1 cellular context compared by ENCODE assay signal in genomic region chr19:40425450-40426287, GRCh38.
TF ChIP-seq lines count a peak whose summit lies in the region.

A gene with protein sequence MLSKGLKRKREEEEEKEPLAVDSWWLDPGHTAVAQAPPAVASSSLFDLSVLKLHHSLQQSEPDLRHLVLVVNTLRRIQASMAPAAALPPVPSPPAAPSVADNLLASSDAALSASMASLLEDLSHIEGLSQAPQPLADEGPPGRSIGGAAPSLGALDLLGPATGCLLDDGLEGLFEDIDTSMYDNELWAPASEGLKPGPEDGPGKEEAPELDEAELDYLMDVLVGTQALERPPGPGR (minus strand): TSS chr19:40425992. CDS start chr19:40423546, 2,446 bp downstream.

TF ChIP-seq in HepG2, 621 proteins besides CTCF, POLR2A, EP300 and RAD21 (continued from another document and continues in another):
- TF ChIP-seq MTERF4 (CRISPR knock-in tag; IDR thresholded peaks at IDR 0.05), result peak; percentile 86
- TF ChIP-seq, protein P1, sequence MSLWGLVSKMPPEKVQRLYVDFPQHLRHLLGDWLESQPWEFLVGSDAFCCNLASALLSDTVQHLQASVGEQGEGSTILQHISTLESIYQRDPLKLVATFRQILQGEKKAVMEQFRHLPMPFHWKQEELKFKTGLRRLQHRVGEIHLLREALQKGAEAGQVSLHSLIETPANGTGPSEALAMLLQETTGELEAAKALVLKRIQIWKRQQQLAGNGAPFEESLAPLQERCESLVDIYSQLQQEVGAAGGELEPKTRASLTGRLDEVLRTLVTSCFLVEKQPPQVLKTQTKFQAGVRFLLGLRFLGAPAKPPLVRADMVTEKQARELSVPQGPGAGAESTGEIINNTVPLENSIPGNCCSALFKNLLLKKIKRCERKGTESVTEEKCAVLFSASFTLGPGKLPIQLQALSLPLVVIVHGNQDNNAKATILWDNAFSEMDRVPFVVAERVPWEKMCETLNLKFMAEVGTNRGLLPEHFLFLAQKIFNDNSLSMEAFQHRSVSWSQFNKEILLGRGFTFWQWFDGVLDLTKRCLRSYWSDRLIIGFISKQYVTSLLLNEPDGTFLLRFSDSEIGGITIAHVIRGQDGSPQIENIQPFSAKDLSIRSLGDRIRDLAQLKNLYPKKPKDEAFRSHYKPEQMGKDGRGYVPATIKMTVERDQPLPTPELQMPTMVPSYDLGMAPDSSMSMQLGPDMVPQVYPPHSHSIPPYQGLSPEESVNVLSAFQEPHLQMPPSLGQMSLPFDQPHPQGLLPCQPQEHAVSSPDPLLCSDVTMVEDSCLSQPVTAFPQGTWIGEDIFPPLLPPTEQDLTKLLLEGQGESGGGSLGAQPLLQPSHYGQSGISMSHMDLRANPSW (CRISPR knock-in tag; IDR thresholded peaks at IDR 0.05; ENCODE audit: borderline replicate concordance), result no peak
- no peak for TF ChIP-seq TBP (CRISPR knock-in tag; IDR thresholded peaks at IDR 0.05)
- TF ChIP-seq SALL1 (CRISPR knock-in tag; IDR thresholded peaks at IDR 0.05), result peak; percentile 55
- TF ChIP-seq GABPB1 (CRISPR knock-in tag; IDR thresholded peaks at IDR 0.05), result peak; percentile 69
- no peak for TF ChIP-seq KLF13 (CRISPR knock-in tag; IDR thresholded peaks at IDR 0.05)
- TF ChIP-seq, protein P2, sequence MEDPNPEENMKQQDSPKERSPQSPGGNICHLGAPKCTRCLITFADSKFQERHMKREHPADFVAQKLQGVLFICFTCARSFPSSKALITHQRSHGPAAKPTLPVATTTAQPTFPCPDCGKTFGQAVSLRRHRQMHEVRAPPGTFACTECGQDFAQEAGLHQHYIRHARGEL (CRISPR knock-in tag; IDR thresholded peaks at IDR 0.05), result no peak
- no peak for TF ChIP-seq PRMT3 (CRISPR knock-in tag; IDR thresholded peaks at IDR 0.05; ENCODE audit: borderline replicate concordance, low read depth)
- TF ChIP-seq IKZF4 (CRISPR knock-in tag; IDR thresholded peaks at IDR 0.05; ENCODE audit: borderline replicate concordance, low read depth, not compliant biosample characterization), result no peak
- peak; percentile 32; the same call in 1 of the 2 replicates for TF ChIP-seq ERF (CRISPR knock-in tag; IDR thresholded peaks at IDR 0.05)
- no peak for TF ChIP-seq THRA (CRISPR knock-in tag; IDR thresholded peaks at IDR 0.05; ENCODE audit: borderline replicate concordance)
- TF ChIP-seq, protein P3, sequence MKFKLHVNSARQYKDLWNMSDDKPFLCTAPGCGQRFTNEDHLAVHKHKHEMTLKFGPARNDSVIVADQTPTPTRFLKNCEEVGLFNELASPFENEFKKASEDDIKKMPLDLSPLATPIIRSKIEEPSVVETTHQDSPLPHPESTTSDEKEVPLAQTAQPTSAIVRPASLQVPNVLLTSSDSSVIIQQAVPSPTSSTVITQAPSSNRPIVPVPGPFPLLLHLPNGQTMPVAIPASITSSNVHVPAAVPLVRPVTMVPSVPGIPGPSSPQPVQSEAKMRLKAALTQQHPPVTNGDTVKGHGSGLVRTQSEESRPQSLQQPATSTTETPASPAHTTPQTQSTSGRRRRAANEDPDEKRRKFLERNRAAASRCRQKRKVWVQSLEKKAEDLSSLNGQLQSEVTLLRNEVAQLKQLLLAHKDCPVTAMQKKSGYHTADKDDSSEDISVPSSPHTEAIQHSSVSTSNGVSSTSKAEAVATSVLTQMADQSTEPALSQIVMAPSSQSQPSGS (CRISPR knock-in tag; IDR thresholded peaks at IDR 0.05), result no peak
- TF ChIP-seq PHF20 (CRISPR knock-in tag; IDR thresholded peaks at IDR 0.05), result 0 out of 2 replicates have a peak, but pooled peaks have one; percentile 57
- TF ChIP-seq, protein P4, sequence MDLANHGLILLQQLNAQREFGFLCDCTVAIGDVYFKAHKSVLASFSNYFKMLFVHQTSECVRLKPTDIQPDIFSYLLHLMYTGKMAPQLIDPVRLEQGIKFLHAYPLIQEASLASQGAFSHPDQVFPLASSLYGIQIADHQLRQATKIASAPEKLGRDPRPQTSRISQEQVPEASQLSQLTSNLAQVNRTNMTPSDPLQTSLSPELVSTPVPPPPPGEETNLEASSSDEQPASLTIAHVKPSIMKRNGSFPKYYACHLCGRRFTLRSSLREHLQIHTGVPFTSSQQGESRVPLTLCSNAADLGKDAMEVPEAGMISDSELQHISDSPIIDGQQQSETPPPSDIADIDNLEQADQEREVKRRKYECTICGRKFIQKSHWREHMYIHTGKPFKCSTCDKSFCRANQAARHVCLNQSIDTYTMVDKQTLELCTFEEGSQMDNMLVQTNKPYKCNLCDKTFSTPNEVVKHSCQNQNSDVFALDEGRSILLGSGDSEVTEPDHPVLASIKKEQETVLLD (CRISPR knock-in tag; IDR thresholded peaks at IDR 0.05; ENCODE audit: low read depth), result no peak
- TF ChIP-seq, protein P5, sequence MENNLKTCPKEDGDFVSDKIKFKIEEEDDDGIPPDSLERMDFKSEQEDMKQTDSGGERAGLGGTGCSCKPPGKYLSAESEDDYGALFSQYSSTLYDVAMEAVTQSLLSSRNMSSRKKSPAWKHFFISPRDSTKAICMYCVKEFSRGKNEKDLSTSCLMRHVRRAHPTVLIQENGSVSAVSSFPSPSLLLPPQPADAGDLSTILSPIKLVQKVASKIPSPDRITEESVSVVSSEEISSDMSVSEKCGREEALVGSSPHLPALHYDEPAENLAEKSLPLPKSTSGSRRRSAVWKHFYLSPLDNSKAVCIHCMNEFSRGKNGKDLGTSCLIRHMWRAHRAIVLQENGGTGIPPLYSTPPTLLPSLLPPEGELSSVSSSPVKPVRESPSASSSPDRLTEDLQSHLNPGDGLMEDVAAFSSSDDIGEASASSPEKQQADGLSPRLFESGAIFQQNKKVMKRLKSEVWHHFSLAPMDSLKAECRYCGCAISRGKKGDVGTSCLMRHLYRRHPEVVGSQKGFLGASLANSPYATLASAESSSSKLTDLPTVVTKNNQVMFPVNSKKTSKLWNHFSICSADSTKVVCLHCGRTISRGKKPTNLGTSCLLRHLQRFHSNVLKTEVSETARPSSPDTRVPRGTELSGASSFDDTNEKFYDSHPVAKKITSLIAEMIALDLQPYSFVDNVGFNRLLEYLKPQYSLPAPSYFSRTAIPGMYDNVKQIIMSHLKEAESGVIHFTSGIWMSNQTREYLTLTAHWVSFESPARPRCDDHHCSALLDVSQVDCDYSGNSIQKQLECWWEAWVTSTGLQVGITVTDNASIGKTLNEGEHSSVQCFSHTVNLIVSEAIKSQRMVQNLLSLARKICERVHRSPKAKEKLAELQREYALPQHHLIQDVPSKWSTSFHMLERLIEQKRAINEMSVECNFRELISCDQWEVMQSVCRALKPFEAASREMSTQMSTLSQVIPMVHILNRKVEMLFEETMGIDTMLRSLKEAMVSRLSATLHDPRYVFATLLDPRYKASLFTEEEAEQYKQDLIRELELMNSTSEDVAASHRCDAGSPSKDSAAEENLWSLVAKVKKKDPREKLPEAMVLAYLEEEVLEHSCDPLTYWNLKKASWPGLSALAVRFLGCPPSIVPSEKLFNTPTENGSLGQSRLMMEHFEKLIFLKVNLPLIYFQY (CRISPR knock-in tag; IDR thresholded peaks at IDR 0.05; ENCODE audit: borderline replicate concordance), result no peak; the same call in 1 of the 2 replicates
- no peak; the same call in 1 of the 2 replicates for TF ChIP-seq ZNF777 (CRISPR knock-in tag; IDR thresholded peaks at IDR 0.05)
- no peak for TF ChIP-seq HNRNPK (IDR thresholded peaks at IDR 0.05; ENCODE audit: low read depth, low read length, poor library complexity, severe bottlenecking)
- no peak for TF ChIP-seq ZBTB21 (CRISPR knock-in tag; IDR thresholded peaks at IDR 0.05)
- TF ChIP-seq ZNF512 (CRISPR knock-in tag; IDR thresholded peaks at IDR 0.05), result no peak
- peak; percentile 61; the same call in 1 of the 2 replicates for TF ChIP-seq ZFP36L1 (CRISPR knock-in tag; IDR thresholded peaks at IDR 0.05)
- TF ChIP-seq DMAP1 (CRISPR knock-in tag; IDR thresholded peaks at IDR 0.05), result peak; percentile 23; the same call in 1 of the 2 replicates
- no peak for TF ChIP-seq ZNF512B (CRISPR knock-in tag; IDR thresholded peaks at IDR 0.05; ENCODE audit: borderline replicate concordance)
- no peak for TF ChIP-seq ZNF468 (CRISPR knock-in tag; IDR thresholded peaks at IDR 0.05)
- TF ChIP-seq MLLT10 (CRISPR knock-in tag; IDR thresholded peaks at IDR 0.05), result no peak
- no peak for TF ChIP-seq RAD51 (IDR thresholded peaks at IDR 0.05; ENCODE audit: borderline replicate concordance)
- no peak for TF ChIP-seq HNF4G (IDR thresholded peaks at IDR 0.05; ENCODE audit: borderline replicate concordance, low read depth, low read length)
- TF ChIP-seq HNF4G (CRISPR knock-in tag; IDR thresholded peaks at IDR 0.05; ENCODE audit: borderline replicate concordance, low read depth), result peak; percentile 51; the same call in 1 of the 2 replicates
- peak; percentile 45; the same call in 1 of the 2 replicates for TF ChIP-seq KDM2A (CRISPR knock-in tag; IDR thresholded peaks at IDR 0.05; ENCODE audit: borderline replicate concordance, low read depth)
- TF ChIP-seq ZNF251 (CRISPR knock-in tag; IDR thresholded peaks at IDR 0.05), result no peak
- TF ChIP-seq ZBTB33 (CRISPR knock-in tag; IDR thresholded peaks at IDR 0.05), result no peak
- 0 out of 2 replicates have a peak, but pooled peaks have one; percentile 16 for TF ChIP-seq ZNF205 (CRISPR knock-in tag; IDR thresholded peaks at IDR 0.05)
- no peak for TF ChIP-seq CBFB (CRISPR knock-in tag; IDR thresholded peaks at IDR 0.05)
- TF ChIP-seq ZNF354B (CRISPR knock-in tag; IDR thresholded peaks at IDR 0.05), result no peak
- no peak for TF ChIP-seq ZNF207 (IDR thresholded peaks at IDR 0.05; ENCODE audit: borderline replicate concordance)
- no peak for TF ChIP-seq SMAD1 (CRISPR knock-in tag; IDR thresholded peaks at IDR 0.05; ENCODE audit: borderline replicate concordance, low read depth)
